1 cellular context compared by ENCODE assay signal in genomic region chr13:111203742-111204386, GRCh38.
TF ChIP-seq lines count a peak whose summit lies in the region.

No MANE protein-coding gene starts in this region.

TF ChIP-seq in neural cell, 6 proteins besides CTCF, POLR2A, EP300 and RAD21 (continued from another document):
- TF ChIP-seq, protein P1, sequence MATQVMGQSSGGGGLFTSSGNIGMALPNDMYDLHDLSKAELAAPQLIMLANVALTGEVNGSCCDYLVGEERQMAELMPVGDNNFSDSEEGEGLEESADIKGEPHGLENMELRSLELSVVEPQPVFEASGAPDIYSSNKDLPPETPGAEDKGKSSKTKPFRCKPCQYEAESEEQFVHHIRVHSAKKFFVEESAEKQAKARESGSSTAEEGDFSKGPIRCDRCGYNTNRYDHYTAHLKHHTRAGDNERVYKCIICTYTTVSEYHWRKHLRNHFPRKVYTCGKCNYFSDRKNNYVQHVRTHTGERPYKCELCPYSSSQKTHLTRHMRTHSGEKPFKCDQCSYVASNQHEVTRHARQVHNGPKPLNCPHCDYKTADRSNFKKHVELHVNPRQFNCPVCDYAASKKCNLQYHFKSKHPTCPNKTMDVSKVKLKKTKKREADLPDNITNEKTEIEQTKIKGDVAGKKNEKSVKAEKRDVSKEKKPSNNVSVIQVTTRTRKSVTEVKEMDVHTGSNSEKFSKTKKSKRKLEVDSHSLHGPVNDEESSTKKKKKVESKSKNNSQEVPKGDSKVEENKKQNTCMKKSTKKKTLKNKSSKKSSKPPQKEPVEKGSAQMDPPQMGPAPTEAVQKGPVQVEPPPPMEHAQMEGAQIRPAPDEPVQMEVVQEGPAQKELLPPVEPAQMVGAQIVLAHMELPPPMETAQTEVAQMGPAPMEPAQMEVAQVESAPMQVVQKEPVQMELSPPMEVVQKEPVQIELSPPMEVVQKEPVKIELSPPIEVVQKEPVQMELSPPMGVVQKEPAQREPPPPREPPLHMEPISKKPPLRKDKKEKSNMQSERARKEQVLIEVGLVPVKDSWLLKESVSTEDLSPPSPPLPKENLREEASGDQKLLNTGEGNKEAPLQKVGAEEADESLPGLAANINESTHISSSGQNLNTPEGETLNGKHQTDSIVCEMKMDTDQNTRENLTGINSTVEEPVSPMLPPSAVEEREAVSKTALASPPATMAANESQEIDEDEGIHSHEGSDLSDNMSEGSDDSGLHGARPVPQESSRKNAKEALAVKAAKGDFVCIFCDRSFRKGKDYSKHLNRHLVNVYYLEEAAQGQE (IDR thresholded peaks at IDR 0.05; ENCODE audit: borderline replicate concordance): no peak
TF ChIP-seq in neural cell: peak in this region for 0.
